ENCODE assay signal across 1 cellular context in genomic region chr2:222300725-222301295, GRCh38.
TF ChIP-seq lines count a peak whose summit lies in the region.

No MANE protein-coding gene starts in this region.

TF ChIP-seq in H1, 55 proteins besides CTCF, POLR2A, EP300 and RAD21:
- TF ChIP-seq RNF2 (IDR thresholded peaks at IDR 0.05; ENCODE audit: borderline replicate concordance, low read depth, low read length, missing control alignments, poor library complexity, severe bottlenecking) = peak; percentile 11
- no peak for TF ChIP-seq POLR2AphosphoS5 (IDR thresholded peaks at IDR 0.05; ENCODE audit: low read depth, low read length)
- no peak for TF ChIP-seq GTF2F1 (IDR thresholded peaks at IDR 0.05; ENCODE audit: borderline replicate concordance, low read depth, low read length)
- TF ChIP-seq JUN (IDR thresholded peaks at IDR 0.05; ENCODE audit: low read depth, low read length) = no peak
- no peak for TF ChIP-seq NANOG (IDR thresholded peaks at IDR 0.05; ENCODE audit: insufficient read depth, low read depth, low read length, poor library complexity, severe bottlenecking)
- TF ChIP-seq EZH2 (IDR thresholded peaks at IDR 0.05; ENCODE audit: low read depth, low read length, severe bottlenecking) = peak; percentile 93
- no peak for TF ChIP-seq GABPA (IDR thresholded peaks at IDR 0.05; ENCODE audit: borderline replicate concordance, insufficient read depth, low read length)
- TF ChIP-seq SP2 (IDR thresholded peaks at IDR 0.05; ENCODE audit: low read length) = no peak
- TF ChIP-seq CBX8 (IDR thresholded peaks at IDR 0.05; ENCODE audit: borderline replicate concordance, low read depth, low read length) = peak; percentile 35; the same call in 1 of the 2 replicates
- TF ChIP-seq SUZ12 (IDR thresholded peaks at IDR 0.05; ENCODE audit: low read length) = peak; percentile 94; the same call in 1 of the 2 replicates
- TF ChIP-seq, protein P1, sequence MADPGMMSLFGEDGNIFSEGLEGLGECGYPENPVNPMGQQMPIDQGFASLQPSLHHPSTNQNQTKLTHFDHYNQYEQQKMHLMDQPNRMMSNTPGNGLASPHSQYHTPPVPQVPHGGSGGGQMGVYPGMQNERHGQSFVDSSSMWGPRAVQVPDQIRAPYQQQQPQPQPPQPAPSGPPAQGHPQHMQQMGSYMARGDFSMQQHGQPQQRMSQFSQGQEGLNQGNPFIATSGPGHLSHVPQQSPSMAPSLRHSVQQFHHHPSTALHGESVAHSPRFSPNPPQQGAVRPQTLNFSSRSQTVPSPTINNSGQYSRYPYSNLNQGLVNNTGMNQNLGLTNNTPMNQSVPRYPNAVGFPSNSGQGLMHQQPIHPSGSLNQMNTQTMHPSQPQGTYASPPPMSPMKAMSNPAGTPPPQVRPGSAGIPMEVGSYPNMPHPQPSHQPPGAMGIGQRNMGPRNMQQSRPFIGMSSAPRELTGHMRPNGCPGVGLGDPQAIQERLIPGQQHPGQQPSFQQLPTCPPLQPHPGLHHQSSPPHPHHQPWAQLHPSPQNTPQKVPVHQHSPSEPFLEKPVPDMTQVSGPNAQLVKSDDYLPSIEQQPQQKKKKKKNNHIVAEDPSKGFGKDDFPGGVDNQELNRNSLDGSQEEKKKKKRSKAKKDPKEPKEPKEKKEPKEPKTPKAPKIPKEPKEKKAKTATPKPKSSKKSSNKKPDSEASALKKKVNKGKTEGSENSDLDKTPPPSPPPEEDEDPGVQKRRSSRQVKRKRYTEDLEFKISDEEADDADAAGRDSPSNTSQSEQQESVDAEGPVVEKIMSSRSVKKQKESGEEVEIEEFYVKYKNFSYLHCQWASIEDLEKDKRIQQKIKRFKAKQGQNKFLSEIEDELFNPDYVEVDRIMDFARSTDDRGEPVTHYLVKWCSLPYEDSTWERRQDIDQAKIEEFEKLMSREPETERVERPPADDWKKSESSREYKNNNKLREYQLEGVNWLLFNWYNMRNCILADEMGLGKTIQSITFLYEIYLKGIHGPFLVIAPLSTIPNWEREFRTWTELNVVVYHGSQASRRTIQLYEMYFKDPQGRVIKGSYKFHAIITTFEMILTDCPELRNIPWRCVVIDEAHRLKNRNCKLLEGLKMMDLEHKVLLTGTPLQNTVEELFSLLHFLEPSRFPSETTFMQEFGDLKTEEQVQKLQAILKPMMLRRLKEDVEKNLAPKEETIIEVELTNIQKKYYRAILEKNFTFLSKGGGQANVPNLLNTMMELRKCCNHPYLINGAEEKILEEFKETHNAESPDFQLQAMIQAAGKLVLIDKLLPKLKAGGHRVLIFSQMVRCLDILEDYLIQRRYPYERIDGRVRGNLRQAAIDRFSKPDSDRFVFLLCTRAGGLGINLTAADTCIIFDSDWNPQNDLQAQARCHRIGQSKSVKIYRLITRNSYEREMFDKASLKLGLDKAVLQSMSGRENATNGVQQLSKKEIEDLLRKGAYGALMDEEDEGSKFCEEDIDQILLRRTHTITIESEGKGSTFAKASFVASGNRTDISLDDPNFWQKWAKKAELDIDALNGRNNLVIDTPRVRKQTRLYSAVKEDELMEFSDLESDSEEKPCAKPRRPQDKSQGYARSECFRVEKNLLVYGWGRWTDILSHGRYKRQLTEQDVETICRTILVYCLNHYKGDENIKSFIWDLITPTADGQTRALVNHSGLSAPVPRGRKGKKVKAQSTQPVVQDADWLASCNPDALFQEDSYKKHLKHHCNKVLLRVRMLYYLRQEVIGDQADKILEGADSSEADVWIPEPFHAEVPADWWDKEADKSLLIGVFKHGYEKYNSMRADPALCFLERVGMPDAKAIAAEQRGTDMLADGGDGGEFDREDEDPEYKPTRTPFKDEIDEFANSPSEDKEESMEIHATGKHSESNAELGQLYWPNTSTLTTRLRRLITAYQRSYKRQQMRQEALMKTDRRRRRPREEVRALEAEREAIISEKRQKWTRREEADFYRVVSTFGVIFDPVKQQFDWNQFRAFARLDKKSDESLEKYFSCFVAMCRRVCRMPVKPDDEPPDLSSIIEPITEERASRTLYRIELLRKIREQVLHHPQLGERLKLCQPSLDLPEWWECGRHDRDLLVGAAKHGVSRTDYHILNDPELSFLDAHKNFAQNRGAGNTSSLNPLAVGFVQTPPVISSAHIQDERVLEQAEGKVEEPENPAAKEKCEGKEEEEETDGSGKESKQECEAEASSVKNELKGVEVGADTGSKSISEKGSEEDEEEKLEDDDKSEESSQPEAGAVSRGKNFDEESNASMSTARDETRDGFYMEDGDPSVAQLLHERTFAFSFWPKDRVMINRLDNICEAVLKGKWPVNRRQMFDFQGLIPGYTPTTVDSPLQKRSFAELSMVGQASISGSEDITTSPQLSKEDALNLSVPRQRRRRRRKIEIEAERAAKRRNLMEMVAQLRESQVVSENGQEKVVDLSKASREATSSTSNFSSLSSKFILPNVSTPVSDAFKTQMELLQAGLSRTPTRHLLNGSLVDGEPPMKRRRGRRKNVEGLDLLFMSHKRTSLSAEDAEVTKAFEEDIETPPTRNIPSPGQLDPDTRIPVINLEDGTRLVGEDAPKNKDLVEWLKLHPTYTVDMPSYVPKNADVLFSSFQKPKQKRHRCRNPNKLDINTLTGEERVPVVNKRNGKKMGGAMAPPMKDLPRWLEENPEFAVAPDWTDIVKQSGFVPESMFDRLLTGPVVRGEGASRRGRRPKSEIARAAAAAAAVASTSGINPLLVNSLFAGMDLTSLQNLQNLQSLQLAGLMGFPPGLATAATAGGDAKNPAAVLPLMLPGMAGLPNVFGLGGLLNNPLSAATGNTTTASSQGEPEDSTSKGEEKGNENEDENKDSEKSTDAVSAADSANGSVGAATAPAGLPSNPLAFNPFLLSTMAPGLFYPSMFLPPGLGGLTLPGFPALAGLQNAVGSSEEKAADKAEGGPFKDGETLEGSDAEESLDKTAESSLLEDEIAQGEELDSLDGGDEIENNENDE (IDR thresholded peaks at IDR 0.05; ENCODE audit: insufficient replicate concordance, low read length) = no peak
- no peak for TF ChIP-seq YY1 (IDR thresholded peaks at IDR 0.05; ENCODE audit: low read depth, low read length)
- TF ChIP-seq NRF1 (IDR thresholded peaks at IDR 0.05; ENCODE audit: low read depth, low read length) = no peak
- TF ChIP-seq EGR1 (IDR thresholded peaks at IDR 0.05; ENCODE audit: borderline replicate concordance, low read depth, low read length) = no peak
- TF ChIP-seq BRCA1 (IDR thresholded peaks at IDR 0.05; ENCODE audit: low read depth, low read length) = no peak
